ENCODE assay signal across 14 cellular contexts in genomic region chr16:23843143-23843542, GRCh38. TPM values are rescaled to one million over a fixed set of nuclear protein-coding genes. Genes with fewer than 3 reads are reported as not detected.
DNase-seq lines count a peak whose midpoint lies in the region; ATAC-seq and TF ChIP-seq lines count a peak whose summit lies in the region.
"Had no signal": no experiment of that assay in that cellular context is flagged by ENCODE, and none has a peak within 500 bp of the region (broad histone marks: within the 10 kb centered on the region; RNA-seq: fewer than 3 reads in every experiment).

No MANE protein-coding gene starts in this region.

- intact Hi-C loops in OCI-LY7 (cut with micrococcal nuclease; ENCODE audit: unreplicated experiment) (no loop called here), spleen (cut with DNase I; ENCODE audit: low total_unique reads) (no loop called here), lower lobe of right lung (cut with DNase I) (no loop called here)

- H3K36me3 ChIP-seq in OCI-LY7 (ENCODE audit: insufficient read depth, low read length): 0 out of 2 replicates have a peak, but pooled peaks cover 4% of the 10 kb centered on the region
- H3K36me3 ChIP-seq in spleen: peaks cover 0 to 79% (median 0%) of the 10 kb centered on the region in 6 donors
- H3K36me3 ChIP-seq in MG63: no peaks in the 10 kb centered on the region
- no peaks in the 10 kb centered on the region for H3K36me3 ChIP-seq in lower lobe of right lung
- H3K36me3 ChIP-seq: upper lobe of right lung had no signal

- H3K27me3 ChIP-seq in spleen (replicated peaks in 1 of 7): peaks cover 0 to 3% (median 0%) of the 10 kb centered on the region in 7 donors
- peaks cover 15% of the 10 kb centered on the region for H3K27me3 ChIP-seq in MG63
- no peaks in the 10 kb centered on the region for H3K27me3 ChIP-seq in lower lobe of right lung (ENCODE audit: low read depth)
- H3K27me3 ChIP-seq: dorsolateral prefrontal cortex, upper lobe of right lung had no signal

- H3K36me3 Mint-ChIP-seq in activated CD8-positive, alpha-beta memory T cell treated with anti-CD3 and anti-CD28 coated beads, Interleukin-2, amount 10 ng/mL, durations not matched to agents 7 days and 5 days: peaks cover 46% of the 10 kb centered on the region
- H3K36me3 Mint-ChIP-seq in mesothelial cell of epicardium: no peaks in the 10 kb centered on the region

- H3K79me2 ChIP-seq in OCI-LY7 (ENCODE audit: insufficient read depth, low read depth, low read length): 0 out of 2 replicates have a peak, but pooled peaks cover 5% of the 10 kb centered on the region
- H3K79me2 ChIP-seq: parathyroid adenoma had no signal

- DNase-seq in activated CD8-positive, alpha-beta memory T cell treated with anti-CD3 and anti-CD28 coated beads, Interleukin-2, amount 10 ng/mL, durations not matched to agents 7 days and 5 days: no peak
- no peak for DNase-seq in activated CD8-positive, alpha-beta memory T cell treated with anti-CD3 and anti-CD28 coated beads, Interleukin-2, amount 50 U/mL, for 48 hours
- DNase-seq in OCI-LY7 (ENCODE audit: low spot score) (peak; percentile 84), spleen (no peak), MG63 (no peak), mesothelial cell of epicardium (ENCODE audit: low spot score in 2 of 2, unreplicated experiment in 2 of 2) (no peak), lower lobe of right lung (no peak)
- DNase-seq: activated CD8-positive, alpha-beta memory T cell treated with anti-CD3 and anti-CD28 coated beads for 24 hours; anterior cingulate cortex; dorsolateral prefrontal cortex; immature natural killer cell; upper lobe of right lung had no signal

- CTCF ChIA-PET in activated CD8-positive, alpha-beta memory T cell treated with anti-CD3 and anti-CD28 coated beads, Interleukin-2, amount 10 ng/mL, durations not matched to agents 7 days and 5 days (lab: Charles Lee): interaction anchor here (0.7 to 4.9 kb wide), 3 partner anchors 19 to 168 kb away, joined by 5 to 24 read pairs (median 7); no protein-coding TSS in a partner anchor
- CTCF ChIA-PET in OCI-LY7 (lab: Charles Lee; ENCODE audit: unreplicated experiment): no interaction called here

- H3K4me1 Mint-ChIP-seq in activated CD8-positive, alpha-beta memory T cell treated with anti-CD3 and anti-CD28 coated beads, Interleukin-2, amount 10 ng/mL, durations not matched to agents 7 days and 5 days: peaks cover 80% of the 10 kb centered on the region
- no peaks in the 10 kb centered on the region for H3K4me1 Mint-ChIP-seq in mesothelial cell of epicardium

- H3K27ac Mint-ChIP-seq in activated CD8-positive, alpha-beta memory T cell treated with anti-CD3 and anti-CD28 coated beads, Interleukin-2, amount 10 ng/mL, durations not matched to agents 7 days and 5 days: peak overlapping the region; percentile 90
- no peak overlapping the region for H3K27ac Mint-ChIP-seq in mesothelial cell of epicardium

- H3K27me3 Mint-ChIP-seq in activated CD8-positive, alpha-beta memory T cell treated with anti-CD3 and anti-CD28 coated beads, Interleukin-2, amount 10 ng/mL, durations not matched to agents 7 days and 5 days: no peaks in the 10 kb centered on the region
- peaks cover 85% of the 10 kb centered on the region for H3K27me3 Mint-ChIP-seq in mesothelial cell of epicardium (ENCODE audit: low read depth)

- H3K4me1 ChIP-seq in OCI-LY7 (ENCODE audit: insufficient read depth, low read length, poor library complexity, severe bottlenecking) (peaks cover 76% of the 10 kb centered on the region), spleen (peaks cover 19 to 98% (median 71%) of the 10 kb centered on the region in 6 donors), lower lobe of right lung (no peaks in the 10 kb centered on the region)
- H3K4me1 ChIP-seq: parathyroid adenoma, upper lobe of right lung had no signal

- H3K4me3 Mint-ChIP-seq in activated CD8-positive, alpha-beta memory T cell treated with anti-CD3 and anti-CD28 coated beads, Interleukin-2, amount 10 ng/mL, durations not matched to agents 7 days and 5 days: peak overlapping the region; percentile 56
- no peak overlapping the region for H3K4me3 Mint-ChIP-seq in mesothelial cell of epicardium
- H3K4me3 Mint-ChIP-seq: immature natural killer cell had no signal

- no peak overlapping the region for H2AFZ ChIP-seq in OCI-LY7 (ENCODE audit: low read length)
- H2AFZ ChIP-seq: parathyroid adenoma had no signal

- no peak for TF ChIP-seq POLR2A in spleen (IDR thresholded peaks at IDR 0.05)

- H3K27ac ChIP-seq in OCI-LY7 (ENCODE audit: low read depth, low read length, poor library complexity, severe bottlenecking) (peak overlapping the region; percentile 62), spleen (peak overlapping the region in 5 of 8 donors; percentile 1 to 47 (median 40)), lower lobe of right lung (no peak overlapping the region)
- H3K27ac ChIP-seq: parathyroid adenoma, upper lobe of right lung had no signal

- BruUV-seq in OCI-LY7 (replicated peaks; lab: Mats Ljungman, UMichigan): no TSS peak

- no peak for ATAC-seq in activated CD8-positive, alpha-beta memory T cell treated with anti-CD3 and anti-CD28 coated beads, Interleukin-2, amount 10 ng/mL, durations not matched to agents 7 days and 5 days
- peak; percentile 49 for ATAC-seq in GM21723 (IDR thresholded peaks at IDR 0.05; ENCODE audit: unreplicated experiment)
- ATAC-seq in lower lobe of right lung: no peak
- ATAC-seq: upper lobe of right lung had no signal

- H3K9me3 Mint-ChIP-seq in activated CD8-positive, alpha-beta memory T cell treated with anti-CD3 and anti-CD28 coated beads, Interleukin-2, amount 10 ng/mL, durations not matched to agents 7 days and 5 days (ENCODE audit: low read depth): no peaks in the 10 kb centered on the region
- H3K9me3 Mint-ChIP-seq in mesothelial cell of epicardium: no peaks in the 10 kb centered on the region
- H3K9me3 Mint-ChIP-seq: immature natural killer cell had no signal

- TF ChIP-seq CTCF in OCI-LY7 (conservative IDR thresholded peaks at IDR 0.05; ENCODE audit: low read length) (no peak), spleen (IDR thresholded peaks at IDR 0.05 in 8 of 11, conservative IDR thresholded peaks at IDR 0.05 in 3 of 11) (no peak), mesothelial cell of epicardium (IDR thresholded peaks at IDR 0.05; ENCODE audit: unreplicated experiment) (no peak), lower lobe of right lung (IDR thresholded peaks at IDR 0.05) (no peak)

- peak overlapping the region; percentile 63 for H3K4me2 ChIP-seq in OCI-LY7 (ENCODE audit: low read length)

- POLR2A ChIA-PET in OCI-LY7 (lab: Charles Lee): interaction anchor here (1.0 to 9.8 kb wide), 5 partner anchors 10 to 173 kb away, joined by 3 to 83 read pairs (median 4); no protein-coding TSS in a partner anchor

- 60 to 78% (median 67%) methylated on average over 4 of the region's 4 CpGs for WGBS in spleen, 5 donors

- peak overlapping the region; percentile 38 for H3K4me3 ChIP-seq in OCI-LY7 (ENCODE audit: low read depth, low read length, poor library complexity, severe bottlenecking)
- no peak overlapping the region for H3K4me3 ChIP-seq in spleen
- no peak overlapping the region for H3K4me3 ChIP-seq in MG63
- no peak overlapping the region for H3K4me3 ChIP-seq in lower lobe of right lung
- H3K4me3 ChIP-seq: dorsolateral prefrontal cortex, upper lobe of right lung had no signal

- no peaks in the 10 kb centered on the region for H3K9me3 ChIP-seq in OCI-LY7 (ENCODE audit: low read length)
- no peaks in the 10 kb centered on the region for H3K9me3 ChIP-seq in spleen
- no peaks in the 10 kb centered on the region for H3K9me3 ChIP-seq in MG63
- H3K9me3 ChIP-seq in lower lobe of right lung: no peaks in the 10 kb centered on the region
- H3K9me3 ChIP-seq: upper lobe of right lung had no signal

- H3K9me2 ChIP-seq in OCI-LY7 (ENCODE audit: insufficient read depth, low read length): no peaks in the 10 kb centered on the region

- no peaks in the 10 kb centered on the region for H4K20me1 ChIP-seq in OCI-LY7 (ENCODE audit: insufficient read depth, low read length)

RNA-seq across cellular contexts. Expression of gene PRKCB, which starts 7.4 kb away (rescaled TPM):
- 100 to 1,000 TPM in 1 of 2 experiments, 10 to 100 TPM in 1; 98.5 to 125 TPM for total RNA-seq in activated CD8-positive, alpha-beta memory T cell treated with anti-CD3 and anti-CD28 coated beads, Interleukin-2, amount 10 ng/mL, durations not matched to agents 7 days and 5 days
- total RNA-seq in OCI-LY7 (2014; rRNA removed; shearing (Covaris generic)): 21.0 and 24.2 TPM in 2 replicates
- total RNA-seq in OCI-LY7 (2022) (44.5 and 51.6 TPM in 2 replicates), spleen (100 to 1,000 TPM; 169 to 284 (median 189) TPM), mesothelial cell of epicardium (0.27 to 0.38 TPM (median 0.27 TPM) in 3 replicates), lower lobe of right lung (24.1 TPM)
- 10 to 100 TPM; 33.8 to 53.5 (median 39.3) TPM for polyA plus RNA-seq in spleen
- total RNA-seq in MG63 (2014; rRNA removed; shearing (Covaris generic); ENCODE audit: low replicate concordance): 0.02 TPM in 1 of 2 replicates, not detected in the other

Comparison
In these comparisons a context has a peak if more than half of its experiments do, and no peak if none do; other contexts are left out.
1. RNA of gene PRKCB, which starts 7.4 kb away (total RNA-seq): 169 to 284 TPM in spleen, 98.5 to 125 TPM in activated CD8-positive, alpha-beta memory T cell treated with anti-CD3 and anti-CD28 coated beads, Interleukin-2, amount 10 ng/mL, durations not matched to agents 7 days and 5 days, 21.0 to 51.6 TPM in OCI-LY7 and 24.1 TPM in lower lobe of right lung (single experiment); 0.27 to 0.38 TPM in mesothelial cell of epicardium and 0.02 TPM in MG63; every median in the first group is over 10 times any median in the second.